Comparison of ENCODE assay signal across 35 cellular contexts in the genomic region with DNA sequence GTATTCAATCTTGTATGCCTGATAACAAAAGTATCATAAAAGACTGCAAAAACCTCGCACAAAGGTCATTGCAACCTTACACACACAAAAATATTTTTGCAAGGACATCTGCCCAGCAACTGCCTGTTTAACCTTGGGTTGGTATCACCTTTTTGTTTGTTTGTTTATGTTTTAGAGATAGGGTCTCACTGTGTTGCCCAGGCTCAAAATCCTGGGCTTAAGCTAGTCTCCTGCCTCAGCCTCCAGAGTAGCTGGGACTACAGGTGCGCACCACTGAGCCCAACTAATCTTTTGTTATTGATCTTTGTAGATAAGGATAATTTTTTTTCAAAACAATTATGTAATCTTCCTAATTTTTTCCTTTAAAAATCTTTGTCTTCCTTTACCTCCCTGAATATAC. TPM values are rescaled to one million over a fixed set of nuclear protein-coding genes. Genes with fewer than 3 reads are reported as not detected.
"Had no signal": no experiment of that assay in that cellular context is flagged by ENCODE, and none has a peak within 500 bp of the region (broad histone marks: within the 10 kb centered on the region; RNA-seq: fewer than 3 reads in every experiment).

No MANE protein-coding gene starts in this region.

- H3K27ac ChIP-seq: adrenal gland, body of pancreas, WERI-Rb-1 had no signal

- H3K4me3 Mint-ChIP-seq: activated B cell treated with CpG ODN at 0.5 μM for 24 hours; activated CD4-positive, alpha-beta memory T cell treated with anti-CD3 and anti-CD28 coated beads for 36 hours; activated CD4-positive, alpha-beta T cell treated with anti-CD3 and anti-CD28 coated beads, Interleukin-2, amount 10 ng/mL, durations not matched to agents 24 days and 14 days; activated CD8-positive, alpha-beta memory T cell treated with anti-CD3 and anti-CD28 coated beads, Interleukin-2, amount 10 ng/mL, durations not matched to agents 7 days and 5 days; activated CD8-positive, alpha-beta T cell treated with anti-CD3 and anti-CD28 coated beads, Interleukin-2, amount 10 ng/mL, durations not matched to agents 7 days and 5 days; activated naive CD4-positive, alpha-beta T cell treated with anti-CD3 and anti-CD28 coated beads for 36 hours; activated naive CD4-positive, alpha-beta T cell treated with anti-CD3 and anti-CD28 coated beads, Interleukin-2, amount 50 U/mL, for 24 hours; activated naive CD8-positive, alpha-beta T cell treated with anti-CD3 and anti-CD28 coated beads for 36 hours; activated naive CD8-positive, alpha-beta T cell treated with anti-CD3 and anti-CD28 coated beads, Interleukin-2, amount 50 U/mL, for 24 hours; activated T-helper 1 cell treated with anti-CD3 and anti-CD28 coated beads, Interleukin-12 subunit alpha, Interleukin-12 subunit beta, Interleukin-2, Interleukin-4 antibody, amounts not matched to agents 30 ng/mL and 10 ng/mL and 1 ng/mL, durations not matched to agents 14 hours and 24 hours and 36 hours; T-helper 17 cell; T-helper 2 cell treated with Interferon-gamma antibody and Interleukin-4, amounts not matched to agents 5 μg/mL and 100 μg/mL, for 36 hours had no signal

- H3K27ac Mint-ChIP-seq: activated B cell treated with CpG ODN at 0.5 μM for 24 hours; activated CD4-positive, alpha-beta memory T cell treated with anti-CD3 and anti-CD28 coated beads for 36 hours; activated CD4-positive, alpha-beta T cell treated with anti-CD3 and anti-CD28 coated beads, Interleukin-2, amount 10 ng/mL, durations not matched to agents 24 days and 14 days; activated CD8-positive, alpha-beta memory T cell treated with anti-CD3 and anti-CD28 coated beads, Interleukin-2, amount 10 ng/mL, durations not matched to agents 7 days and 5 days; activated CD8-positive, alpha-beta T cell treated with anti-CD3 and anti-CD28 coated beads, Interleukin-2, amount 10 ng/mL, durations not matched to agents 7 days and 5 days; activated naive CD4-positive, alpha-beta T cell treated with anti-CD3 and anti-CD28 coated beads for 36 hours; activated naive CD8-positive, alpha-beta T cell treated with anti-CD3 and anti-CD28 coated beads for 36 hours; activated naive CD8-positive, alpha-beta T cell treated with anti-CD3 and anti-CD28 coated beads, Interleukin-2, amount 50 U/mL, for 24 hours; activated T-helper 1 cell treated with anti-CD3 and anti-CD28 coated beads, Interleukin-12 subunit alpha, Interleukin-12 subunit beta, Interleukin-2, Interleukin-4 antibody, amounts not matched to agents 30 ng/mL and 10 ng/mL and 1 ng/mL, durations not matched to agents 14 hours and 24 hours and 36 hours; activated T-helper 2 cell treated with anti-CD3 and anti-CD28 coated beads, Interferon-gamma antibody, Interleukin-2, Interleukin-4, amounts not matched to agents 10 μg/mL and 5 μg/mL and 100 μg/mL, durations not matched to agents 14 hours and 24 hours and 36 hours; T-helper 17 cell; T-helper 2 cell treated with Interferon-gamma antibody and Interleukin-4, amounts not matched to agents 5 μg/mL and 100 μg/mL, for 36 hours had no signal

- H3K36me3 ChIP-seq: adrenal gland, heart left ventricle, WERI-Rb-1 had no signal

- H3K27me3 ChIP-seq: adrenal gland, body of pancreas, heart left ventricle had no signal

- H3K9me3 ChIP-seq: adrenal gland, body of pancreas had no signal

- H3K27me3 Mint-ChIP-seq: T-helper 17 cell had no signal

- H3K4me1 Mint-ChIP-seq: activated B cell treated with CpG ODN at 0.5 μM for 24 hours had no signal

- FAIRE-seq: colon, endometrium, frontal cortex had no signal

- H3K4me3 ChIP-seq: adrenal gland, body of pancreas, heart left ventricle had no signal

- H3K4me1 ChIP-seq: adrenal gland, body of pancreas had no signal

- ATAC-seq: activated CD8-positive, alpha-beta memory T cell treated with anti-CD3 and anti-CD28 coated beads, Interleukin-2, amount 10 ng/mL, durations not matched to agents 7 days and 5 days; activated CD8-positive, alpha-beta T cell treated with anti-CD3 and anti-CD28 coated beads, Interleukin-2, amount 10 ng/mL, durations not matched to agents 7 days and 5 days; body of pancreas; T-helper 17 cell had no signal

- DNase-seq: activated B cell treated with CpG ODN at 0.5 μM for 24 hours; activated CD4-positive, alpha-beta memory T cell treated with anti-CD3 and anti-CD28 coated beads for 36 hours; activated CD4-positive, alpha-beta T cell treated with anti-CD3 and anti-CD28 coated beads, Interleukin-2, amount 10 ng/mL, durations not matched to agents 24 days and 14 days; activated CD8-positive, alpha-beta memory T cell treated with anti-CD3 and anti-CD28 coated beads, Interleukin-2, amount 10 ng/mL, durations not matched to agents 7 days and 5 days; activated CD8-positive, alpha-beta memory T cell treated with anti-CD3 and anti-CD28 coated beads, Interleukin-2, amount 50 U/mL, for 4 hours; activated CD8-positive, alpha-beta T cell treated with anti-CD3 and anti-CD28 coated beads, Interleukin-2, amount 10 ng/mL, durations not matched to agents 7 days and 5 days; activated effector memory CD4-positive, alpha-beta T cell treated with anti-CD3 and anti-CD28 coated beads, Interleukin-2, amount 50 U/mL, for 16 hours; activated naive CD4-positive, alpha-beta T cell treated with anti-CD3 and anti-CD28 coated beads for 36 hours; activated naive CD8-positive, alpha-beta T cell treated with anti-CD3 and anti-CD28 coated beads for 36 hours; activated naive CD8-positive, alpha-beta T cell treated with anti-CD3 and anti-CD28 coated beads, Interleukin-2, amount 50 U/mL, for 24 hours; activated T-cell treated with anti-CD3 and anti-CD28 coated beads, Interleukin-2, amount 50 U/mL, for 1 hour; activated T-cell treated with anti-CD3 and anti-CD28 coated beads, Interleukin-2, amount 50 U/mL, for 48 hours; adrenal gland; amygdala; aorta; body of pancreas; caudate nucleus; effector CD8-positive, alpha-beta T cell; erythroblast; glutamatergic neuron; heart left ventricle; T-helper 1 cell; T-helper 17 cell; T1000; WERI-Rb-1 had no signal

RNA-seq across cellular contexts. Expression of gene SPTSSB, which starts 54.2 kb away (rescaled TPM):
- total RNA-seq: activated B cell treated with CpG ODN at 0.5 μM for 24 hours; activated CD4-positive, alpha-beta memory T cell treated with anti-CD3 and anti-CD28 coated beads for 36 hours; activated CD4-positive, alpha-beta T cell treated with anti-CD3 and anti-CD28 coated beads, Interleukin-2, amount 10 ng/mL, durations not matched to agents 24 days and 14 days; activated CD8-positive, alpha-beta memory T cell treated with anti-CD3 and anti-CD28 coated beads for 36 hours; activated CD8-positive, alpha-beta memory T cell treated with anti-CD3 and anti-CD28 coated beads, Interleukin-2, amount 10 ng/mL, durations not matched to agents 7 days and 5 days; activated CD8-positive, alpha-beta T cell treated with anti-CD3 and anti-CD28 coated beads, Interleukin-2, amount 10 ng/mL, durations not matched to agents 7 days and 5 days; activated naive CD4-positive, alpha-beta T cell treated with anti-CD3 and anti-CD28 coated beads for 36 hours; activated naive CD8-positive, alpha-beta T cell treated with anti-CD3 and anti-CD28 coated beads for 36 hours; activated T-helper 1 cell treated with anti-CD3 and anti-CD28 coated beads, Interleukin-12 subunit alpha, Interleukin-12 subunit beta, Interleukin-2, Interleukin-4 antibody, amounts not matched to agents 30 ng/mL and 10 ng/mL and 1 ng/mL, durations not matched to agents 14 hours and 24 hours and 36 hours; activated T-helper 2 cell treated with anti-CD3 and anti-CD28 coated beads, Interferon-gamma antibody, Interleukin-2, Interleukin-4, amounts not matched to agents 10 μg/mL and 5 μg/mL and 100 μg/mL, durations not matched to agents 14 hours and 24 hours and 36 hours; chondrocyte; dermis microvascular lymphatic vessel endothelial cell had no signal
